Comparison of ENCODE assay signal across 1 cellular context in the genomic region with DNA sequence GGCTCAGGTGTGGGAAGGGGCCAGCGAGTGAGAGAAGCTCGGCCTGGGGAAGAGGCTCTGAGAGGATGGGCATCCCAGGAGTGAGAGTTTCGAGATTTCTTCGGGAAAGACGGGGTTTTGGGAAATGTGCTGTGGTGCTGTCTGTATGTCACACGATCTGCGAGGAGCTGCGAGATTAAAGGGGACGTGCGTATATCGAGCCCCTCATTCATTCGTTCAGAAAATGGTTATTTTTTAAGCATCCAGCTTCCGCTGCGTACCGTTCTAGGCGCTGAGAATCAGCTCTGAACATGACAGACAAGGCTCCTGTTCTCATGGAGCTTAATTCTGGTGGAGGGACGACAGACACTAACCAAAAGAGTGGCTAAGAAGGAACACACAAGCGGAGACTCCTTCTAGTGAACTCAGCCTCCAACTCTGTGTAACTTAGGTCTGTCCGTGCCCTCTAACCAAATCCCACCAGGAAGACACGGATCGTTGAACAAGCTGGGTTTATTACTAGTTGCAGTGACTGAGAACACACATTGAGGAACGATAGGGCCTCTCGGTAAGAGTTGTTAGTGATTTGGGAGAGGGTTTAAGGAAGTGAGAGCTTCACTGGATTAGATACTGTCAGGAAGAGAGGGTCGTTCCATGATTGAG.
TF ChIP-seq lines count a peak whose summit lies in the region.

No MANE protein-coding gene starts in this region.

TF ChIP-seq in HepG2, 621 proteins besides CTCF, POLR2A, EP300 and RAD21 (continued from another document and continues in another):
- TF ChIP-seq, protein P1, sequence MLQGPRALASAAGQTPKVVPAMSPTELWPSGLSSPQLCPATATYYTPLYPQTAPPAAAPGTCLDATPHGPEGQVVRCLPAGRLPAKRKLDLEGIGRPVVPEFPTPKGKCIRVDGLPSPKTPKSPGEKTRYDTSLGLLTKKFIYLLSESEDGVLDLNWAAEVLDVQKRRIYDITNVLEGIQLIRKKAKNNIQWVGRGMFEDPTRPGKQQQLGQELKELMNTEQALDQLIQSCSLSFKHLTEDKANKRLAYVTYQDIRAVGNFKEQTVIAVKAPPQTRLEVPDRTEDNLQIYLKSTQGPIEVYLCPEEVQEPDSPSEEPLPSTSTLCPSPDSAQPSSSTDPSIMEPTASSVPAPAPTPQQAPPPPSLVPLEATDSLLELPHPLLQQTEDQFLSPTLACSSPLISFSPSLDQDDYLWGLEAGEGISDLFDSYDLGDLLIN (CRISPR knock-in tag; IDR thresholded peaks at IDR 0.05; ENCODE audit: borderline replicate concordance), result no peak
- peak; percentile 87 for TF ChIP-seq ZEB1 (IDR thresholded peaks at IDR 0.05; ENCODE audit: insufficient replicate concordance, low read depth)
- TF ChIP-seq MIER2 (CRISPR knock-in tag; IDR thresholded peaks at IDR 0.05), result no peak
- TF ChIP-seq SMAD3 (CRISPR knock-in tag; IDR thresholded peaks at IDR 0.05), result no peak
- no peak for TF ChIP-seq ZSCAN12 (CRISPR knock-in tag; IDR thresholded peaks at IDR 0.05)
- no peak for TF ChIP-seq ZNF563 (CRISPR knock-in tag; IDR thresholded peaks at IDR 0.05)
- TF ChIP-seq, protein P2, sequence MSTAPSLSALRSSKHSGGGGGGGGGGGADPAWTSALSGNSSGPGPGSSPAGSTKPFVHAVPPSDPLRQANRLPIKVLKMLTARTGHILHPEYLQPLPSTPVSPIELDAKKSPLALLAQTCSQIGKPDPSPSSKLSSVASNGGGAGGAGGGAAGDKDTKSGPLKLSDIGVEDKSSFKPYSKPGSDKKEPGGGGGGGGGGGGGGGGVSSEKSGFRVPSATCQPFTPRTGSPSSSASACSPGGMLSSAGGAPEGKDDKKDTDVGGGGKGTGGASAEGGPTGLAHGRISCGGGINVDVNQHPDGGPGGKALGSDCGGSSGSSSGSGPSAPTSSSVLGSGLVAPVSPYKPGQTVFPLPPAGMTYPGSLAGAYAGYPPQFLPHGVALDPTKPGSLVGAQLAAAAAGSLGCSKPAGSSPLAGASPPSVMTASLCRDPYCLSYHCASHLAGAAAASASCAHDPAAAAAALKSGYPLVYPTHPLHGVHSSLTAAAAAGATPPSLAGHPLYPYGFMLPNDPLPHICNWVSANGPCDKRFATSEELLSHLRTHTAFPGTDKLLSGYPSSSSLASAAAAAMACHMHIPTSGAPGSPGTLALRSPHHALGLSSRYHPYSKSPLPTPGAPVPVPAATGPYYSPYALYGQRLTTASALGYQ (CRISPR knock-in tag; IDR thresholded peaks at IDR 0.05), result no peak
- TF ChIP-seq EZH2 (conservative IDR thresholded peaks at IDR 0.05; ENCODE audit: low read depth, low read length), result no peak
- no peak for TF ChIP-seq REXO4 (CRISPR knock-in tag; IDR thresholded peaks at IDR 0.05; ENCODE audit: borderline replicate concordance)
- TF ChIP-seq ZNF335 (CRISPR knock-in tag; IDR thresholded peaks at IDR 0.05), result no peak
- TF ChIP-seq, protein P3, sequence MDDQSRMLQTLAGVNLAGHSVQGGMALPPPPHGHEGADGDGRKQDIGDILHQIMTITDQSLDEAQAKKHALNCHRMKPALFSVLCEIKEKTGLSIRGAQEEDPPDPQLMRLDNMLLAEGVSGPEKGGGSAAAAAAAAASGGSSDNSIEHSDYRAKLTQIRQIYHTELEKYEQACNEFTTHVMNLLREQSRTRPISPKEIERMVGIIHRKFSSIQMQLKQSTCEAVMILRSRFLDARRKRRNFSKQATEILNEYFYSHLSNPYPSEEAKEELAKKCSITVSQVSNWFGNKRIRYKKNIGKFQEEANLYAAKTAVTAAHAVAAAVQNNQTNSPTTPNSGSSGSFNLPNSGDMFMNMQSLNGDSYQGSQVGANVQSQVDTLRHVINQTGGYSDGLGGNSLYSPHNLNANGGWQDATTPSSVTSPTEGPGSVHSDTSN (CRISPR knock-in tag; IDR thresholded peaks at IDR 0.05; ENCODE audit: borderline replicate concordance), result no peak
- TF ChIP-seq CBFB (CRISPR knock-in tag; IDR thresholded peaks at IDR 0.05), result no peak
- TF ChIP-seq, protein P4, sequence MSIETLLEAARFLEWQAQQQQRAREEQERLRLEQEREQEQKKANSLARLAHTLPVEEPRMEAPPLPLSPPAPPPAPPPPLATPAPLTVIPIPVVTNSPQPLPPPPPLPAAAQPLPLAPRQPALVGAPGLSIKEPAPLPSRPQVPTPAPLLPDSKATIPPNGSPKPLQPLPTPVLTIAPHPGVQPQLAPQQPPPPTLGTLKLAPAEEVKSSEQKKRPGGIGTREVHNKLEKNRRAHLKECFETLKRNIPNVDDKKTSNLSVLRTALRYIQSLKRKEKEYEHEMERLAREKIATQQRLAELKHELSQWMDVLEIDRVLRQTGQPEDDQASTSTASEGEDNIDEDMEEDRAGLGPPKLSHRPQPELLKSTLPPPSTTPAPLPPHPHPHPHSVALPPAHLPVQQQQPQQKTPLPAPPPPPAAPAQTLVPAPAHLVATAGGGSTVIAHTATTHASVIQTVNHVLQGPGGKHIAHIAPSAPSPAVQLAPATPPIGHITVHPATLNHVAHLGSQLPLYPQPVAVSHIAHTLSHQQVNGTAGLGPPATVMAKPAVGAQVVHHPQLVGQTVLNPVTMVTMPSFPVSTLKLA (IDR thresholded peaks at IDR 0.05), result no peak
- TF ChIP-seq, protein P5, sequence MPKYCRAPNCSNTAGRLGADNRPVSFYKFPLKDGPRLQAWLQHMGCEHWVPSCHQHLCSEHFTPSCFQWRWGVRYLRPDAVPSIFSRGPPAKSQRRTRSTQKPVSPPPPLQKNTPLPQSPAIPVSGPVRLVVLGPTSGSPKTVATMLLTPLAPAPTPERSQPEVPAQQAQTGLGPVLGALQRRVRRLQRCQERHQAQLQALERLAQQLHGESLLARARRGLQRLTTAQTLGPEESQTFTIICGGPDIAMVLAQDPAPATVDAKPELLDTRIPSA (CRISPR knock-in tag; IDR thresholded peaks at IDR 0.05; ENCODE audit: borderline replicate concordance), result no peak
- 0 out of 2 replicates have a peak, but pooled peaks have one; percentile 58 for TF ChIP-seq ZNF761 (CRISPR knock-in tag; conservative IDR thresholded peaks at IDR 0.05)
- no peak for TF ChIP-seq CBX2 (IDR thresholded peaks at IDR 0.05; ENCODE audit: low read depth, low read length)
- no peak for TF ChIP-seq CBX2 (CRISPR knock-in tag; IDR thresholded peaks at IDR 0.05; ENCODE audit: low read depth)
- TF ChIP-seq TEAD3 (CRISPR knock-in tag; optimal IDR thresholded peaks at IDR 0.05; ENCODE audit: borderline replicate concordance), result no peak
- no peak for TF ChIP-seq SP140L (CRISPR knock-in tag; IDR thresholded peaks at IDR 0.05; ENCODE audit: borderline replicate concordance)
- TF ChIP-seq SIN3A (IDR thresholded peaks at IDR 0.05; ENCODE audit: borderline replicate concordance, low read depth, low read length), result no peak
- TF ChIP-seq, protein P6, sequence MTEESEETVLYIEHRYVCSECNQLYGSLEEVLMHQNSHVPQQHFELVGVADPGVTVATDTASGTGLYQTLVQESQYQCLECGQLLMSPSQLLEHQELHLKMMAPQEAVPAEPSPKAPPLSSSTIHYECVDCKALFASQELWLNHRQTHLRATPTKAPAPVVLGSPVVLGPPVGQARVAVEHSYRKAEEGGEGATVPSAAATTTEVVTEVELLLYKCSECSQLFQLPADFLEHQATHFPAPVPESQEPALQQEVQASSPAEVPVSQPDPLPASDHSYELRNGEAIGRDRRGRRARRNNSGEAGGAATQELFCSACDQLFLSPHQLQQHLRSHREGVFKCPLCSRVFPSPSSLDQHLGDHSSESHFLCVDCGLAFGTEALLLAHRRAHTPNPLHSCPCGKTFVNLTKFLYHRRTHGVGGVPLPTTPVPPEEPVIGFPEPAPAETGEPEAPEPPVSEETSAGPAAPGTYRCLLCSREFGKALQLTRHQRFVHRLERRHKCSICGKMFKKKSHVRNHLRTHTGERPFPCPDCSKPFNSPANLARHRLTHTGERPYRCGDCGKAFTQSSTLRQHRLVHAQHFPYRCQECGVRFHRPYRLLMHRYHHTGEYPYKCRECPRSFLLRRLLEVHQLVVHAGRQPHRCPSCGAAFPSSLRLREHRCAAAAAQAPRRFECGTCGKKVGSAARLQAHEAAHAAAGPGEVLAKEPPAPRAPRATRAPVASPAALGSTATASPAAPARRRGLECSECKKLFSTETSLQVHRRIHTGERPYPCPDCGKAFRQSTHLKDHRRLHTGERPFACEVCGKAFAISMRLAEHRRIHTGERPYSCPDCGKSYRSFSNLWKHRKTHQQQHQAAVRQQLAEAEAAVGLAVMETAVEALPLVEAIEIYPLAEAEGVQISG (CRISPR knock-in tag; IDR thresholded peaks at IDR 0.05), result no peak
- no peak for TF ChIP-seq TSC22D2 (CRISPR knock-in tag; IDR thresholded peaks at IDR 0.05; ENCODE audit: borderline replicate concordance)
- TF ChIP-seq NCOA1 (CRISPR knock-in tag; IDR thresholded peaks at IDR 0.05), result no peak
- TF ChIP-seq ZNF619 (CRISPR knock-in tag; IDR thresholded peaks at IDR 0.05), result no peak
- TF ChIP-seq RFX1 (IDR thresholded peaks at IDR 0.05), result no peak
- no peak for TF ChIP-seq RFX3 (CRISPR knock-in tag; IDR thresholded peaks at IDR 0.05)
- TF ChIP-seq, protein P7, sequence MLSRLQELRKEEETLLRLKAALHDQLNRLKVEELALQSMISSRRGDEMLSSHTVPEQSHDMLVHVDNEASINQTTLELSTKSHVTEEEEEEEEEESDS (CRISPR knock-in tag; IDR thresholded peaks at IDR 0.05; ENCODE audit: borderline replicate concordance), result no peak
- TF ChIP-seq FOXA1 (IDR thresholded peaks at IDR 0.05), result no peak
- 0 out of 2 replicates have a peak, but pooled peaks have one; percentile 0 for TF ChIP-seq FOXA1 (CRISPR knock-in tag; IDR thresholded peaks at IDR 0.05)
- TF ChIP-seq ZNF749 (CRISPR knock-in tag; IDR thresholded peaks at IDR 0.05; ENCODE audit: borderline replicate concordance), result no peak
- no peak for TF ChIP-seq ZNF274 (CRISPR knock-in tag; IDR thresholded peaks at IDR 0.05)
- TF ChIP-seq MAF1 (CRISPR knock-in tag; IDR thresholded peaks at IDR 0.05; ENCODE audit: borderline replicate concordance), result no peak
- TF ChIP-seq POLR2AphosphoS2 (IDR thresholded peaks at IDR 0.05; ENCODE audit: low read depth, low read length), result no peak
- no peak for TF ChIP-seq SRY (CRISPR knock-in tag; IDR thresholded peaks at IDR 0.05)
- TF ChIP-seq, protein P8, sequence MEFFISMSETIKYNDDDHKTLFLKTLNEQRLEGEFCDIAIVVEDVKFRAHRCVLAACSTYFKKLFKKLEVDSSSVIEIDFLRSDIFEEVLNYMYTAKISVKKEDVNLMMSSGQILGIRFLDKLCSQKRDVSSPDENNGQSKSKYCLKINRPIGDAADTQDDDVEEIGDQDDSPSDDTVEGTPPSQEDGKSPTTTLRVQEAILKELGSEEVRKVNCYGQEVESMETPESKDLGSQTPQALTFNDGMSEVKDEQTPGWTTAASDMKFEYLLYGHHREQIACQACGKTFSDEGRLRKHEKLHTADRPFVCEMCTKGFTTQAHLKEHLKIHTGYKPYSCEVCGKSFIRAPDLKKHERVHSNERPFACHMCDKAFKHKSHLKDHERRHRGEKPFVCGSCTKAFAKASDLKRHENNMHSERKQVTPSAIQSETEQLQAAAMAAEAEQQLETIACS (CRISPR knock-in tag; IDR thresholded peaks at IDR 0.05), result no peak
- TF ChIP-seq, protein P9, sequence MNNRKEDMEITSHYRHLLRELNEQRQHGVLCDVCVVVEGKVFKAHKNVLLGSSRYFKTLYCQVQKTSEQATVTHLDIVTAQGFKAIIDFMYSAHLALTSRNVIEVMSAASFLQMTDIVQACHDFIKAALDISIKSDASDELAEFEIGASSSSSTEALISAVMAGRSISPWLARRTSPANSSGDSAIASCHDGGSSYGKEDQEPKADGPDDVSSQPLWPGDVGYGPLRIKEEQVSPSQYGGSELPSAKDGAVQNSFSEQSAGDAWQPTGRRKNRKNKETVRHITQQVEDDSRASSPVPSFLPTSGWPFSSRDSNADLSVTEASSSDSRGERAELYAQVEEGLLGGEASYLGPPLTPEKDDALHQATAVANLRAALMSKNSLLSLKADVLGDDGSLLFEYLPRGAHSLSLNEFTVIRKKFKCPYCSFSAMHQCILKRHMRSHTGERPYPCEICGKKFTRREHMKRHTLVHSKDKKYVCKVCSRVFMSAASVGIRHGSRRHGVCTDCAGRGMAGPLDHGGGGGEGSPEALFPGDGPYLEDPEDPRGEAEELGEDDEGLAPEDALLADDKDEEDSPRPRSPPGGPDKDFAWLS (CRISPR knock-in tag; IDR thresholded peaks at IDR 0.05; ENCODE audit: borderline replicate concordance), result no peak
- TF ChIP-seq ZNF33A (CRISPR knock-in tag; IDR thresholded peaks at IDR 0.05; ENCODE audit: borderline replicate concordance), result no peak
- TF ChIP-seq, protein P10, sequence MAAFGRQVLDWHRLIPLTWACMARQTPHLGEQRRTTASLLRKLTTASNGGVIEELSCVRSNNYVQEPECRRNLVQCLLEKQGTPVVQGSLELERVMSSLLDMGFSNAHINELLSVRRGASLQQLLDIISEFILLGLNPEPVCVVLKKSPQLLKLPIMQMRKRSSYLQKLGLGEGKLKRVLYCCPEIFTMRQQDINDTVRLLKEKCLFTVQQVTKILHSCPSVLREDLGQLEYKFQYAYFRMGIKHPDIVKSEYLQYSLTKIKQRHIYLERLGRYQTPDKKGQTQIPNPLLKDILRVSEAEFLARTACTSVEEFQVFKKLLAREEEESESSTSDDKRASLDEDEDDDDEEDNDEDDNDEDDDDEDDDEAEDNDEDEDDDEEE (CRISPR knock-in tag; IDR thresholded peaks at IDR 0.05), result peak; percentile 55; the same call in 1 of the 2 replicates
- no peak for TF ChIP-seq ZBTB1 (CRISPR knock-in tag; IDR thresholded peaks at IDR 0.05; ENCODE audit: borderline replicate concordance)
- TF ChIP-seq HDAC1 (CRISPR knock-in tag; IDR thresholded peaks at IDR 0.05), result peak; percentile 40
- TF ChIP-seq, protein P11, sequence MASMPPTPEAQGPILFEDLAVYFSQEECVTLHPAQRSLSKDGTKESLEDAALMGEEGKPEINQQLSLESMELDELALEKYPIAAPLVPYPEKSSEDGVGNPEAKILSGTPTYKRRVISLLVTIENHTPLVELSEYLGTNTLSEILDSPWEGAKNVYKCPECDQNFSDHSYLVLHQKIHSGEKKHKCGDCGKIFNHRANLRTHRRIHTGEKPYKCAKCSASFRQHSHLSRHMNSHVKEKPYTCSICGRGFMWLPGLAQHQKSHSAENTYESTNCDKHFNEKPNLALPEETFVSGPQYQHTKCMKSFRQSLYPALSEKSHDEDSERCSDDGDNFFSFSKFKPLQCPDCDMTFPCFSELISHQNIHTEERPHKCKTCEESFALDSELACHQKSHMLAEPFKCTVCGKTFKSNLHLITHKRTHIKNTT (CRISPR knock-in tag; IDR thresholded peaks at IDR 0.05), result no peak
- no peak for TF ChIP-seq ZSCAN21 (CRISPR knock-in tag; IDR thresholded peaks at IDR 0.05; ENCODE audit: borderline replicate concordance)
